In genomic region chr7:101972627-101973026, GRCh38 we compare ENCODE assay signal across 16 cellular contexts.
A peak's percentile ranks its signal among the peaks of the same experiment; 100 is the strongest.
DNase-seq lines count a peak whose midpoint lies in the region; ATAC-seq and TF ChIP-seq lines count a peak whose summit lies in the region.
"Had no signal": no experiment of that assay in that cellular context is flagged by ENCODE, and none has a peak within 500 bp of the region (broad histone marks: within the 10 kb centered on the region; RNA-seq: fewer than 3 reads in every experiment).

No MANE protein-coding gene starts in this region.

- H3K18ac ChIP-seq in H9 (ENCODE audit: insufficient read length, low read depth, low read length): no peak overlapping the region
- no peak overlapping the region for H3K18ac ChIP-seq in neuronal stem cell (ENCODE audit: low read length)

- no peaks in the 10 kb centered on the region for H3K23me2 ChIP-seq in H9 (ENCODE audit: insufficient read length, low read depth, low read length, poor library complexity, severe bottlenecking)

- no peaks in the 10 kb centered on the region; the same call in 1 of the 2 replicates for H3K9me3 ChIP-seq in BLaER1
- no peaks in the 10 kb centered on the region for H3K9me3 ChIP-seq in H9 (ENCODE audit: control insufficient read depth, low read depth, low read length)
- peaks cover 0 to 7% (median 0%) of the 10 kb centered on the region in 11 donors for H3K9me3 ChIP-seq in heart right ventricle
- no peaks in the 10 kb centered on the region for H3K9me3 ChIP-seq in neuronal stem cell (replicated peaks in 1 of 2; ENCODE audit: control insufficient read depth in 2 of 2, insufficient read depth in 1 of 2, low read depth in 1 of 2, low read length in 2 of 2)
- H3K9me3 ChIP-seq in CD8-positive, alpha-beta T cell (ENCODE audit: low read length): no peaks in the 10 kb centered on the region
- H3K9me3 ChIP-seq: HAP-1 had no signal

- POLR2A ChIA-PET in CD8-positive, alpha-beta T cell (lab: Charles Lee): no interaction called here

- H3K27ac ChIP-seq in BLaER1 (peak overlapping the region; percentile 96), H9 (ENCODE audit: insufficient read length, low read depth, low read length) (no peak overlapping the region), heart right ventricle (peak overlapping the region in 2 of 10 donors; percentile 28 to 51), neuronal stem cell (replicated peaks; ENCODE audit: low read length) (no peak overlapping the region)
- no peak overlapping the region for H3K27ac ChIP-seq in CD8-positive, alpha-beta T cell (ENCODE audit: low read depth, low read length)
- H3K27ac ChIP-seq: HL-60 had no signal

- H3K36me3 ChIP-seq in BLaER1 (peaks cover 8% of the 10 kb centered on the region; the same call in 1 of the 2 replicates), heart right ventricle (peaks cover 0 to 3% (median 0%) of the 10 kb centered on the region in 9 donors), neuronal stem cell (replicated peaks in 1 of 2; ENCODE audit: control insufficient read depth in 2 of 2, insufficient read depth in 2 of 2, low read length in 2 of 2) (no peaks in the 10 kb centered on the region)
- no peaks in the 10 kb centered on the region for H3K36me3 ChIP-seq in CD8-positive, alpha-beta T cell (ENCODE audit: insufficient read depth, low read length)
- H3K36me3 ChIP-seq: HAP-1 had no signal

- no peak for DNase-seq in H9
- DNase-seq in heart right ventricle: no peak
- no peak for DNase-seq in neuronal stem cell (ENCODE audit: low spot score)
- DNase-seq in CD8-positive, alpha-beta T cell: no peak
- no peak for DNase-seq in head of caudate nucleus
- no peak for DNase-seq in NCI-H1694 treated with DMSO at 0.1 percent for 48 hours (lab: John Stamatoyannopoulos, UW)
- DNase-seq: C1 segment of cervical spinal cord, DMS153, NCI-H1105 treated with DMSO at 0.1 percent for 48 hours, NCI-H187 treated with DMSO at 0.1 percent for 48 hours, NCI-H69, SIG-M5 had no signal

- H2BK5ac ChIP-seq in H9 (ENCODE audit: insufficient read length, low read length): no peak overlapping the region
- H2BK5ac ChIP-seq in neuronal stem cell (ENCODE audit: low read length): no peak overlapping the region

- H3K27ac Mint-ChIP-seq in H9: peak overlapping the region; percentile 52 to 97 (median 57); a peak in 5 of 7 replicates
- no peak overlapping the region for H3K27ac Mint-ChIP-seq in CD8-positive, alpha-beta T cell

- H3K23ac ChIP-seq in H9 (ENCODE audit: insufficient read length, low read depth, low read length): no peak overlapping the region
- peak overlapping the region; percentile 32 for H3K23ac ChIP-seq in neuronal stem cell (ENCODE audit: low read depth, low read length, poor library complexity)

- CTCF ChIA-PET in CD8-positive, alpha-beta T cell (lab: Charles Lee): no interaction called here

- H3K9ac ChIP-seq in BLaER1 (peak overlapping the region; percentile 72), H9 (ENCODE audit: extremely low read depth, insufficient read length, low read length) (no peak overlapping the region), neuronal stem cell (ENCODE audit: low read depth, low read length, poor library complexity) (no peak overlapping the region)

- no peak overlapping the region for H2BK15ac ChIP-seq in H9 (ENCODE audit: low read depth, low read length)
- H2BK15ac ChIP-seq in neuronal stem cell (ENCODE audit: low read length): no peak overlapping the region

- H2BK20ac ChIP-seq in H9 (ENCODE audit: low read depth, low read length, poor library complexity, severe bottlenecking): no peak overlapping the region

- peaks cover 18 to 20% of the 10 kb centered on the region in 2 experiments for H3K4me1 Mint-ChIP-seq in H9
- peaks cover 2% of the 10 kb centered on the region for H3K4me1 Mint-ChIP-seq in CD8-positive, alpha-beta T cell (ENCODE audit: low read depth)

- H3K4me3 ChIP-seq in BLaER1: peak overlapping the region; percentile 8; the same call in 1 of the 2 replicates
- no peak overlapping the region for H3K4me3 ChIP-seq in heart right ventricle
- H3K4me3 ChIP-seq in neuronal stem cell (ENCODE audit: low read length in 2 of 2): no peak overlapping the region
- no peak overlapping the region for H3K4me3 ChIP-seq in CD8-positive, alpha-beta T cell (ENCODE audit: low read depth, low read length)
- H3K4me3 ChIP-seq: HAP-1 had no signal

- H2AFZ ChIP-seq in H9 (ENCODE audit: low read length) (no peak overlapping the region), neuronal stem cell (ENCODE audit: low read length) (no peak overlapping the region)

- no peak overlapping the region for H3K56ac ChIP-seq in H9 (ENCODE audit: insufficient read length, low read depth, low read length)

- H2BK120ac ChIP-seq in H9 (ENCODE audit: low read depth, low read length, poor library complexity, severe bottlenecking) (no peak overlapping the region), neuronal stem cell (ENCODE audit: low read depth, low read length) (peak overlapping the region; percentile 13)

- H3K36me3 Mint-ChIP-seq in H9 (ENCODE audit: insufficient read depth in 1 of 3, low read depth in 3 of 3): peaks cover 0 to 8% (median 3%) of the 10 kb centered on the region in 3 experiments; a peak in 5 of 7 replicates
- peaks cover 10% of the 10 kb centered on the region for H3K36me3 Mint-ChIP-seq in CD8-positive, alpha-beta T cell

- H3K27me3 ChIP-seq in BLaER1 (no peaks in the 10 kb centered on the region), H9 (ENCODE audit: insufficient read depth, low read length) (no peaks in the 10 kb centered on the region), heart right ventricle (no peaks in the 10 kb centered on the region), neuronal stem cell (ENCODE audit: control insufficient read depth in 3 of 3, insufficient read depth in 3 of 3, low read depth in 1 of 3, low read length in 3 of 3) (no peaks in the 10 kb centered on the region)
- no peaks in the 10 kb centered on the region for H3K27me3 ChIP-seq in CD8-positive, alpha-beta T cell (ENCODE audit: insufficient read depth, low read length)

- no peaks in the 10 kb centered on the region for H3K79me1 ChIP-seq in H9 (ENCODE audit: insufficient read depth, low read depth, low read length, poor library complexity, severe bottlenecking)
- H3K79me1 ChIP-seq in neuronal stem cell (ENCODE audit: low read depth, low read length): peaks cover 7% of the 10 kb centered on the region

- H3K4me3 Mint-ChIP-seq in H9: no peak overlapping the region
- no peak overlapping the region for H3K4me3 Mint-ChIP-seq in CD8-positive, alpha-beta T cell

- H3K4ac ChIP-seq in H9 (ENCODE audit: low read depth, low read length) (no peak overlapping the region), neuronal stem cell (ENCODE audit: low read length) (no peak overlapping the region)

- no peaks in the 10 kb centered on the region for H3K9me3 Mint-ChIP-seq in H9
- no peaks in the 10 kb centered on the region for H3K9me3 Mint-ChIP-seq in CD8-positive, alpha-beta T cell

- intact Hi-C loops in heart right ventricle (cut with DNase I): no loop called here
- intact Hi-C loops in CD8-positive, alpha-beta T cell (cut with DNase I, micrococcal nuclease): no loop called here
- intact Hi-C loops in head of caudate nucleus (cut with DNase I): no loop called here

- H3K79me2 ChIP-seq in H9 (ENCODE audit: insufficient read depth, low read length): no peaks in the 10 kb centered on the region; the same call in 1 of the 2 replicates

- H3T11ph ChIP-seq in H9 (ENCODE audit: low read length): no peak overlapping the region

- no CpG with 5 or more reads among the region's 14 CpGs for WGBS in H9 (ENCODE audit: extremely low coverage, insufficient read length, low lambda C conversion rate)
- WGBS in heart right ventricle, 2 donors: 76 to 83% methylated on average over 14 of the region's 14 CpGs
- no CpG with 5 or more reads among the region's 14 CpGs for WGBS in neuronal stem cell (ENCODE audit: extremely low coverage in 2 of 2, insufficient read length in 2 of 2, insufficient replicate concordance in 1 of 2), 2 donors

- H4K91ac ChIP-seq in H9 (ENCODE audit: insufficient read length, low read depth, low read length) (no peak overlapping the region), neuronal stem cell (ENCODE audit: low read depth, low read length, poor library complexity) (no peak overlapping the region)

- H2AK5ac ChIP-seq in H9 (ENCODE audit: insufficient read length, low read length): no peak overlapping the region
- no peak overlapping the region for H2AK5ac ChIP-seq in neuronal stem cell (ENCODE audit: low read depth, low read length)

- ATAC-seq in heart right ventricle (peak in 7 of 8 donors; percentile 16 to 58 (median 43)), GM18502 (IDR thresholded peaks at IDR 0.05; ENCODE audit: poor library complexity, unreplicated experiment) (no peak)
- ATAC-seq in CD8-positive, alpha-beta T cell: no peak

- peak overlapping the region; percentile 81 for H3K4me2 ChIP-seq in BLaER1
- no peak overlapping the region for H3K4me2 ChIP-seq in H9 (ENCODE audit: insufficient read depth, insufficient read length, low read length)
- H3K4me2 ChIP-seq in neuronal stem cell (ENCODE audit: insufficient read depth, low read length, poor library complexity, severe bottlenecking): no peak overlapping the region

- peak overlapping the region; percentile 4; the same call in 1 of the 2 replicates for H3K14ac ChIP-seq in H9 (ENCODE audit: insufficient read depth, low read length)
- H3K14ac ChIP-seq in neuronal stem cell (ENCODE audit: low read length): no peak overlapping the region

- no peak for TF ChIP-seq CTCF in H9 (conservative IDR thresholded peaks at IDR 0.05)
- no peak for TF ChIP-seq CTCF in heart right ventricle (IDR thresholded peaks at IDR 0.05)
- TF ChIP-seq CTCF in CD8-positive, alpha-beta T cell (IDR thresholded peaks at IDR 0.05): no peak

- H3K4me1 ChIP-seq in BLaER1: peaks cover 100% of the 10 kb centered on the region
- no peaks in the 10 kb centered on the region; the same call in 1 of the 2 replicates for H3K4me1 ChIP-seq in H9 (ENCODE audit: insufficient read depth, low read length)
- H3K4me1 ChIP-seq in heart right ventricle: peaks cover 0 to 32% (median 5%) of the 10 kb centered on the region in 9 donors
- H3K4me1 ChIP-seq in neuronal stem cell (ENCODE audit: control insufficient read depth in 2 of 2, insufficient read depth in 1 of 2, low read depth in 1 of 2, low read length in 2 of 2): peaks cover 0 to 4% of the 10 kb centered on the region in 2 donors
- no peaks in the 10 kb centered on the region for H3K4me1 ChIP-seq in CD8-positive, alpha-beta T cell (ENCODE audit: insufficient read depth, low read length)
- H3K4me1 ChIP-seq: HAP-1 had no signal

- H4K20me1 ChIP-seq in BLaER1 (no peaks in the 10 kb centered on the region), H9 (ENCODE audit: control insufficient read depth, insufficient read depth, insufficient read length) (no peaks in the 10 kb centered on the region)

- H3K27me3 Mint-ChIP-seq in H9 (ENCODE audit: low read depth): no peaks in the 10 kb centered on the region
- no peaks in the 10 kb centered on the region for H3K27me3 Mint-ChIP-seq in CD8-positive, alpha-beta T cell (ENCODE audit: low read depth)

- no peak overlapping the region for H4K8ac ChIP-seq in H9 (replicated peaks; ENCODE audit: insufficient read length, low read depth, low read length)
- H4K8ac ChIP-seq in neuronal stem cell (ENCODE audit: low read depth, low read length): no peak overlapping the region

- H4K5ac ChIP-seq in H9 (ENCODE audit: insufficient read length, low read depth, low read length): no peak overlapping the region

- H2BK12ac ChIP-seq in H9 (ENCODE audit: insufficient read length, low read depth, low read length): no peak overlapping the region
- no peak overlapping the region for H2BK12ac ChIP-seq in neuronal stem cell (ENCODE audit: low read length)

Comparison
In these comparisons a context has a peak if more than half of its experiments do, and no peak if none do; other contexts are left out.
1. ATAC-seq: peak in heart right ventricle (7 of 8); none in CD8-positive, alpha-beta T cell (single experiment) and GM18502 (single experiment).